ENCODE assay signal across 8 cellular contexts in the genomic region with DNA sequence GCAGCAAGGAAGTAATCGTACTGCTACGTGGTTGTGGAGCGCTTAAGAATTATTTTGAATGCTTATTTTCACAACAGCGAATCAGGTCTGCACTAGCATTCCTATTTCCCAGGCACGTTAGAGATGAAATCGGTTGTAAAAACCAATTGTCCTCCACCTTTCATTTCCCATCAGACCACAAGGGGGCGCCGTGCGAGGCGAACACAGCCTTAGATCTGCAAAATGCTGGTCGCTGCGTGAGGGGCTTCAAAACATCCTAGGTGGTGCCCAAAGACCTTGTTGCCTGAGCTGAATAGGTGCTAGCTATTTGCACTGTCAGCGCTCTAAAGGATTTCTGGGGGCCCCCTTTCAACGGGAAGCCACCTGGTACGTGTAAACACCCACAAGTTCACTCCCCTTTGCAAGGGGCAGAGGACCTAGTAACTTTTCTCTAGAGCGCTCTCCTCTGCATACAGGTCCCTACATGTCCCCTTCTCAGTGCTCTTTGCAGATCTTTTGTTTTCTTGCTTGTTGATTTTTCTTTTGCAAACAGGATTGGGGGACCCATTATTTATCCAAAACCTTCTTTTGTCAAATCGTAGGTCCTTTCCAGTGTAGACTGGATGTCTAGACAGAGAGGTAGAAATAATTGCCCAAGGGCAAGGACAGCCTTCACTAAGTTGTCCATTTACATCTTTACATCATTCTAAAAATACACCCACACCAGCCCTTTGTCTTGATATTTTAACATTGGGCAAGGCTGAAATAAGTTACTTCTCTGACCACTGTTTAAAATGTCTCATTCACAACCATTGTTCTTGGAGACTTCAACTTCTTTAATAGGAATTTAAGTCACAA. TPM values are rescaled to one million over a fixed set of nuclear protein-coding genes. Genes with fewer than 3 reads are reported as not detected.
A peak's percentile ranks its signal among the peaks of the same experiment; 100 is the strongest.
DNase-seq lines count a peak whose midpoint lies in the region; FAIRE-seq and TF ChIP-seq lines count a peak whose summit lies in the region.

No MANE protein-coding gene starts in this region.

- no peak overlapping the region for H3K4me3 Mint-ChIP-seq in mesothelial cell of epicardium

- no peak for TF ChIP-seq POLR2A in GM12892 (IDR thresholded peaks at IDR 0.05; ENCODE audit: low read depth, low read length)

- peak; percentile 90 for TF ChIP-seq CTCF in mesothelial cell of epicardium (IDR thresholded peaks at IDR 0.05; ENCODE audit: unreplicated experiment)

- H3K4me1 Mint-ChIP-seq in mesothelial cell of epicardium: peaks cover 20% of the 10 kb centered on the region

- H3K36me3 Mint-ChIP-seq in mesothelial cell of epicardium: no peaks in the 10 kb centered on the region

- peak overlapping the region; percentile 68 for H3K27ac Mint-ChIP-seq in mesothelial cell of epicardium

- DNase-seq in 8988T (peak; percentile 31), GM12892 (ENCODE audit: insufficient read length) (no peak), NCI-H2171 (lab: John Stamatoyannopoulos, UW) (peak; percentile 13), mesothelial cell of epicardium (ENCODE audit: low spot score in 2 of 2, unreplicated experiment in 2 of 2) (peak; percentile 53 to 86), epidermal melanocyte (ENCODE audit: insufficient read length, low spot score) (no peak)
- DNase-seq in activated CD4-positive, alpha-beta T cell treated with anti-CD3 and anti-CD28 coated beads, Interleukin-2, amount 50 U/mL, for 48 hours: peak; percentile 80 to 85
- DNase-seq in effector CD4-positive, alpha-beta T cell: peak; percentile 74
- DNase-seq in stimulated activated CD8-positive, alpha-beta memory T cell treated with anti-CD3 and anti-CD28 coated beads, Interleukin-4, amount 100 ng/mL, for 4 hours (ENCODE audit: low read depth in 2 of 2, low spot score in 1 of 2): peak; percentile 46 to 80

- no peaks in the 10 kb centered on the region for H3K9me3 Mint-ChIP-seq in mesothelial cell of epicardium

- H3K27me3 Mint-ChIP-seq in mesothelial cell of epicardium (ENCODE audit: low read depth): no peaks in the 10 kb centered on the region

- FAIRE-seq in GM12892 (lab: Jason Lieb, UNC): peak; percentile 89

RNA-seq across cellular contexts. Expression of a gene that starts 59.7 kb away (rescaled TPM):
- polyA plus RNA-seq in GM12892 (2012; ENCODE audit: missing spikeins): 21.0 TPM
- 25.5 to 28.6 TPM (median 27.4 TPM) in 3 replicates for total RNA-seq in mesothelial cell of epicardium

Comparison
In these comparisons a context has a peak if more than half of its experiments do, and no peak if none do; other contexts are left out.
1. DNase-seq: peak in 8988T (single experiment), NCI-H2171 (single experiment), activated CD4-positive, alpha-beta T cell treated with anti-CD3 and anti-CD28 coated beads, Interleukin-2, amount 50 U/mL, for 48 hours (2 of 2), effector CD4-positive, alpha-beta T cell (single experiment), mesothelial cell of epicardium (2 of 2) and stimulated activated CD8-positive, alpha-beta memory T cell treated with anti-CD3 and anti-CD28 coated beads, Interleukin-4, amount 100 ng/mL, for 4 hours (2 of 2); none in GM12892 (single experiment) and epidermal melanocyte (single experiment).